15 cellular contexts compared by ENCODE assay signal in the genomic region with DNA sequence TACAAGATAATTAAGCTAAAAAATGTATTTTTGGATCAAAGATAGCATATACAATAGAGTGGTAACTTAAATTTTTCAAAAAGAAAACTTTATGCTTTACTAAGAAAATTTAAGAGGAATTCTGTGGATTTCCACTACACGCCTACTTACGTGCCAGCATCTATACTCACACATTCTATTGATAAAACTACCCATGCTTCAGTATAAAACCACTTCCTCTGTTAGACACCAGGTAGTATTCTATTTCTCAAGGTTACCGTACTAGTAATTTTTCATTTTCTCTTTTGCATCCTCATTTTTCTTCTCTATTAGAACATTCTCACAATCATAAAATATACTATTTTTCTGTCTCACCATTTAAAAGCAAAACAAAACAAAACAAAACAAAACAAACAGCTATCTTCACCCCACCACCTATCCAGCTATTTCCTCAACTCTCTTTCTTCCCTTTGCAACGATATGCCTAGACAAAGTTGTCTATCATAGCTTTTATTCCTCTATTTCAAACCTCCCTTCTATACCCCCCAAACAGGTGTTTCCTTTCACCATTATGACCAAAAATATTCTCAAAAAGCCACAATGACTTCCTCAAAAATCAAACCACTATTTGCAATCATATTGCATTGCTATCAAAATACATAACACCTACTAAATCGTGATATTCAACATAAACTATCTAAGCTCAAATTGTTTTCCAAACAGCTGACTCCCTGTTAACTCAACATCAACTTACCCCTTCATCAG.
A peak's percentile ranks its signal among the peaks of the same experiment; 100 is the strongest.
DNase-seq lines count a peak whose midpoint lies in the region; ATAC-seq lines count a peak whose summit lies in the region.
"Had no signal": no experiment of that assay in that cellular context is flagged by ENCODE, and none has a peak within 500 bp of the region (broad histone marks: within the 10 kb centered on the region; RNA-seq: fewer than 3 reads in every experiment).

No MANE protein-coding gene starts in this region.

- H3K36me3 Mint-ChIP-seq in activated naive CD4-positive, alpha-beta T cell treated with anti-CD3 and anti-CD28 coated beads, Interleukin-2, amount 50 U/mL, for 24 hours = no peaks in the 10 kb centered on the region
- no peaks in the 10 kb centered on the region for H3K36me3 Mint-ChIP-seq in activated naive CD8-positive, alpha-beta T cell

- peak overlapping the region; percentile 2 for H3K4me3 Mint-ChIP-seq in activated naive CD4-positive, alpha-beta T cell treated with anti-CD3 and anti-CD28 coated beads, Interleukin-2, amount 50 U/mL, for 24 hours
- H3K4me3 Mint-ChIP-seq in activated naive CD8-positive, alpha-beta T cell = peak overlapping the region; percentile 42
- peak overlapping the region; percentile 39 to 60 for H3K4me3 Mint-ChIP-seq in stimulated activated naive CD8-positive, alpha-beta T cell treated with anti-CD3 and anti-CD28 coated beads, Interleukin-15, amount 100 ng/mL, for 72 hours

- H3K4me1 Mint-ChIP-seq in activated naive CD4-positive, alpha-beta T cell treated with anti-CD3 and anti-CD28 coated beads, Interleukin-2, amount 50 U/mL, for 24 hours = peaks cover 27% of the 10 kb centered on the region
- peaks cover 21% of the 10 kb centered on the region for H3K4me1 Mint-ChIP-seq in activated naive CD8-positive, alpha-beta T cell (ENCODE audit: low read depth)
- peaks cover 14% of the 10 kb centered on the region for H3K4me1 Mint-ChIP-seq in stimulated activated naive CD8-positive, alpha-beta T cell treated with anti-CD3 and anti-CD28 coated beads, Interleukin-15, amount 100 ng/mL, for 72 hours

- H3K27ac Mint-ChIP-seq in activated naive CD4-positive, alpha-beta T cell treated with anti-CD3 and anti-CD28 coated beads, Interleukin-2, amount 50 U/mL, for 24 hours = no peak overlapping the region
- H3K27ac Mint-ChIP-seq in activated naive CD8-positive, alpha-beta T cell = no peak overlapping the region
- peak overlapping the region; percentile 4 to 9 for H3K27ac Mint-ChIP-seq in stimulated activated naive CD8-positive, alpha-beta T cell treated with anti-CD3 and anti-CD28 coated beads, Interleukin-15, amount 100 ng/mL, for 72 hours

- no peaks in the 10 kb centered on the region for H3K27me3 Mint-ChIP-seq in activated naive CD4-positive, alpha-beta T cell treated with anti-CD3 and anti-CD28 coated beads, Interleukin-2, amount 50 U/mL, for 24 hours
- no peaks in the 10 kb centered on the region for H3K27me3 Mint-ChIP-seq in activated naive CD8-positive, alpha-beta T cell
- H3K27me3 Mint-ChIP-seq in stimulated activated naive CD8-positive, alpha-beta T cell treated with anti-CD3 and anti-CD28 coated beads, Interleukin-15, amount 100 ng/mL, for 72 hours = no peaks in the 10 kb centered on the region

- DNase-seq in activated naive CD4-positive, alpha-beta T cell (lab: John Stamatoyannopoulos, UW) = no peak
- DNase-seq in Kasumi-1 (lab: John Stamatoyannopoulos, UW) (peak; percentile 34 to 48), NCI-H345 treated with DMSO at 0.1 percent for 48 hours (lab: John Stamatoyannopoulos, UW; ENCODE audit: unreplicated experiment) (no peak)
- DNase-seq in stimulated activated naive CD8-positive, alpha-beta T cell treated with anti-CD3 and anti-CD28 coated beads, Interleukin-15, amount 100 ng/mL, for 72 hours = no peak
- DNase-seq in activated CD4-positive, CD25-positive, alpha-beta regulatory T cell (lab: John Stamatoyannopoulos, UW) = no peak
- DNase-seq: brain microvascular endothelial cell; DMS79 treated with DMSO at 0.1 percent for 48 hours; NCI-H1436; NCI-H526; Right ventricle myocardium superior; sigmoid colon; stimulated activated naive CD4-positive, alpha-beta T cell had no signal

- H3K9me3 Mint-ChIP-seq in activated naive CD4-positive, alpha-beta T cell treated with anti-CD3 and anti-CD28 coated beads, Interleukin-2, amount 50 U/mL, for 24 hours = no peaks in the 10 kb centered on the region
- H3K9me3 Mint-ChIP-seq in activated naive CD8-positive, alpha-beta T cell (ENCODE audit: low read depth) = no peaks in the 10 kb centered on the region
- no peaks in the 10 kb centered on the region for H3K9me3 Mint-ChIP-seq in stimulated activated naive CD8-positive, alpha-beta T cell treated with anti-CD3 and anti-CD28 coated beads, Interleukin-15, amount 100 ng/mL, for 72 hours

- ATAC-seq in stimulated activated naive CD8-positive, alpha-beta T cell treated with anti-CD3 and anti-CD28 coated beads, Interleukin-15, amount 100 ng/mL, for 72 hours = no peak
- no peak for ATAC-seq in HG02642 (IDR thresholded peaks at IDR 0.05; ENCODE audit: poor library complexity, unreplicated experiment)

Comparison
In these comparisons a context has a peak if more than half of its experiments do, and no peak if none do; other contexts are left out.
1. H3K27ac Mint-ChIP-seq: peak in stimulated activated naive CD8-positive, alpha-beta T cell treated with anti-CD3 and anti-CD28 coated beads, Interleukin-15, amount 100 ng/mL, for 72 hours (2 of 2); none in activated naive CD4-positive, alpha-beta T cell treated with anti-CD3 and anti-CD28 coated beads, Interleukin-2, amount 50 U/mL, for 24 hours (single experiment) and activated naive CD8-positive, alpha-beta T cell (single experiment).
2. DNase-seq: peak in Kasumi-1 (2 of 2); none in activated naive CD4-positive, alpha-beta T cell (0 of 4), stimulated activated naive CD8-positive, alpha-beta T cell treated with anti-CD3 and anti-CD28 coated beads, Interleukin-15, amount 100 ng/mL, for 72 hours (0 of 2), activated CD4-positive, CD25-positive, alpha-beta regulatory T cell (0 of 4) and NCI-H345 treated with DMSO at 0.1 percent for 48 hours (single experiment).
3. Peak in every context shown above with its lines, with median percentiles within 50 percentile points of each other: H3K4me3 Mint-ChIP-seq.